In the genomic region with DNA sequence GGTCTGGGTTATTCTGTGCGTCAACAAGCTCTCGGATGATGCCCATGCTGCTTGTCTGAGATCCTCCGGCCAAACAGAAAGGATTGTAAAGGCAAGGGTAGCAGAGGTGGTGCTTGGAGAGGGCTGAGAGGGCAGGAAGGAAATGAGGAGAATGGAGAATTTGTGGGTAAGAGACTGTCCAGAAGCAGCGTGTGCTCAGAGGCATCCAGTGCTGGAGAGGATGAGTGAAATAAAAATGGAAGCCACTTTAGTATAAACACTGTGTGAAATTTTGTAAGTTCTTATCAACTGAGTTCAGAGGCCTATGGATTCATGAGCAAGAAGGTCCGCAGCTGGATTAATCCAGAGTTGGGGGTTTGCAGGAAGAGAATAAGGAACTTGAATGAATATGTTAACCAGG, we compare ENCODE assay signal across 18 cellular contexts. TPM values are rescaled to one million over a fixed set of nuclear protein-coding genes. Genes with fewer than 3 reads are reported as not detected.
"Had no signal": no experiment of that assay in that cellular context is flagged by ENCODE, and none has a peak within 500 bp of the region (broad histone marks: within the 10 kb centered on the region; RNA-seq: fewer than 3 reads in every experiment).

No MANE protein-coding gene starts in this region.

- H3K4me3 ChIP-seq: body of pancreas, coronary artery, heart left ventricle, tibial artery, vagina had no signal

- H3K27ac ChIP-seq: body of pancreas, coronary artery, heart left ventricle, parathyroid adenoma, tibial artery, vagina had no signal

- H3K27me3 ChIP-seq: body of pancreas, tibial artery, vagina had no signal

- H3K4me1 Mint-ChIP-seq: activated B cell treated with CpG ODN at 0.5 μM for 24 hours; stimulated activated naive B cell treated with anti-CD40 and anti-IgM and Interleukin-4, amounts not matched to agents 10 μg/mL and 1 μg/mL and 100 μg/mL, for 72 hours had no signal

- ATAC-seq: activated CD8-positive, alpha-beta T cell treated with anti-CD3 and anti-CD28 coated beads for 36 hours; activated naive CD4-positive, alpha-beta T cell treated with anti-CD3 and anti-CD28 coated beads, Interleukin-2, amount 50 U/mL, for 72 hours; body of pancreas; heart left ventricle; stimulated activated naive B cell treated with anti-CD40 and anti-IgM and Interleukin-4, amounts not matched to agents 10 μg/mL and 1 μg/mL and 100 μg/mL, for 72 hours had no signal

- H3K9me3 Mint-ChIP-seq: activated B cell treated with CpG ODN at 0.5 μM for 24 hours; activated CD8-positive, alpha-beta T cell treated with anti-CD3 and anti-CD28 coated beads for 36 hours; activated naive CD4-positive, alpha-beta T cell treated with anti-CD3 and anti-CD28 coated beads, Interleukin-2, amount 50 U/mL, for 72 hours; T-helper 2 cell treated with Interferon-gamma antibody and Interleukin-4, amounts not matched to agents 5 μg/mL and 100 μg/mL, for 36 hours had no signal

- H3K9me3 ChIP-seq: body of pancreas, heart left ventricle, tibial artery, vagina had no signal

- H3K36me3 ChIP-seq: heart left ventricle, tibial artery, vagina had no signal

- H3K36me3 Mint-ChIP-seq: activated naive CD4-positive, alpha-beta T cell treated with anti-CD3 and anti-CD28 coated beads, Interleukin-2, amount 50 U/mL, for 72 hours; stimulated activated naive B cell treated with anti-CD40 and anti-IgM and Interleukin-4, amounts not matched to agents 10 μg/mL and 1 μg/mL and 100 μg/mL, for 72 hours had no signal

- H3K4me1 ChIP-seq: body of pancreas, heart left ventricle, tibial artery, vagina had no signal

- H3K27me3 Mint-ChIP-seq: stimulated activated naive B cell treated with anti-CD40 and anti-IgM and Interleukin-4, amounts not matched to agents 10 μg/mL and 1 μg/mL and 100 μg/mL, for 72 hours had no signal

- DNase-seq: activated B cell treated with CpG ODN at 0.5 μM for 24 hours; activated CD4-positive, alpha-beta T cell treated with anti-CD3 and anti-CD28 coated beads for 48 hours; activated CD8-positive, alpha-beta memory T cell treated with anti-CD3 and anti-CD28 coated beads, Interleukin-2, amount 50 U/mL, for 4 hours; activated CD8-positive, alpha-beta T cell treated with anti-CD3 and anti-CD28 coated beads for 36 hours; activated gamma-delta T cell; activated T-cell treated with anti-CD3 and anti-CD28 coated beads, Interleukin-2, amount 50 U/mL, for 48 hours; body of pancreas; central memory CD4-positive, alpha-beta T cell; foreskin melanocyte; heart left ventricle; stimulated activated CD4-positive, alpha-beta T cell treated with anti-CD3 and anti-CD28 coated beads, Interleukin-2, amount 100 ng/mL, for 48 hours; stimulated activated naive B cell treated with anti-CD40 and anti-IgM and Interleukin-4, amounts not matched to agents 10 μg/mL and 1 μg/mL and 100 μg/mL, for 72 hours; tibial artery had no signal

- H3K27ac Mint-ChIP-seq: activated B cell treated with CpG ODN at 0.5 μM for 24 hours; activated CD8-positive, alpha-beta T cell treated with anti-CD3 and anti-CD28 coated beads for 36 hours; activated naive CD4-positive, alpha-beta T cell treated with anti-CD3 and anti-CD28 coated beads, Interleukin-2, amount 50 U/mL, for 72 hours; stimulated activated naive B cell treated with anti-CD40 and anti-IgM and Interleukin-4, amounts not matched to agents 10 μg/mL and 1 μg/mL and 100 μg/mL, for 72 hours; T-helper 2 cell treated with Interferon-gamma antibody and Interleukin-4, amounts not matched to agents 5 μg/mL and 100 μg/mL, for 36 hours had no signal

- H2AFZ ChIP-seq: parathyroid adenoma had no signal

- H3K79me2 ChIP-seq: parathyroid adenoma had no signal

- H3K9ac ChIP-seq: parathyroid adenoma had no signal

- H3K4me3 Mint-ChIP-seq: activated B cell treated with CpG ODN at 0.5 μM for 24 hours; activated CD8-positive, alpha-beta T cell treated with anti-CD3 and anti-CD28 coated beads for 36 hours; stimulated activated naive B cell treated with anti-CD40 and anti-IgM and Interleukin-4, amounts not matched to agents 10 μg/mL and 1 μg/mL and 100 μg/mL, for 72 hours; T-helper 2 cell treated with Interferon-gamma antibody and Interleukin-4, amounts not matched to agents 5 μg/mL and 100 μg/mL, for 36 hours had no signal

RNA-seq across cellular contexts. Expression of a gene that starts 59.5 kb away (rescaled TPM):
- total RNA-seq: activated B cell treated with CpG ODN at 0.5 μM for 24 hours had no signal
